In the genomic region with DNA sequence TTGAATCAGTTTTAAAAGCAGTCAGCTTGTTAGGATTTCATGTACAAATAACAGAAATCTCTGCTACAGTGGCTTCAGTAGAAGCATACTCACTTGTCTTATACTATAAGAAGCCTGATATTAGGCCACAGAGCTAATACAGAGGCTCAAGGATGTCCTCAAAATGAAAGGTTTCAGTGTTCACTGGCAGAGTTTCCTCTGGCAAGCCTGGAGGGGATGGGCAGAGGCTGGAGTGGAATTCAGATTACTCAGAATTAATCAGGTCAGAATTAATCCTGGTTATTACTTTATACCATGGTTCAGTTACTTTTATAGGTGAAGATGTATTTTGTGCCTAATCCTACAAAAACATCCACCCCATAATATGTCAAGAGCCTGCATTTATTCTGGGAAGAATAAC, we compare ENCODE assay signal across 12 cellular contexts.
"Had no signal": no experiment of that assay in that cellular context is flagged by ENCODE, and none has a peak within 500 bp of the region (broad histone marks: within the 10 kb centered on the region; RNA-seq: fewer than 3 reads in every experiment).

No MANE protein-coding gene starts in this region.

- H3K4me2 ChIP-seq: neural progenitor cell had no signal

- H3K27ac ChIP-seq: neural progenitor cell, stomach, thoracic aorta had no signal

- H3K36me3 ChIP-seq: neural progenitor cell, stomach, thoracic aorta had no signal

- H3K9ac ChIP-seq: neural progenitor cell had no signal

- H3K4me3 ChIP-seq: neural progenitor cell, stomach, thoracic aorta had no signal

- H2AFZ ChIP-seq: neural progenitor cell had no signal

- H3K27me3 ChIP-seq: stomach had no signal

- H3K4me1 ChIP-seq: neural progenitor cell, stomach had no signal

- H3K9me3 ChIP-seq: stomach, thoracic aorta had no signal

- ATAC-seq: activated CD4-positive, alpha-beta T cell treated with anti-CD3 and anti-CD28 coated beads for 36 hours; activated CD8-positive, alpha-beta memory T cell treated with anti-CD3 and anti-CD28 coated beads, Interleukin-2, amount 10 ng/mL, durations not matched to agents 7 days and 5 days; T-helper 17 cell had no signal

- DNase-seq: activated CD4-positive, alpha-beta memory T cell treated with anti-CD3 and anti-CD28 coated beads for 36 hours; activated CD4-positive, alpha-beta T cell treated with anti-CD3 and anti-CD28 coated beads for 36 hours; activated CD8-positive, alpha-beta memory T cell treated with anti-CD3 and anti-CD28 coated beads, Interleukin-2, amount 10 ng/mL, durations not matched to agents 7 days and 5 days; activated naive CD4-positive, alpha-beta T cell treated with anti-CD3 and anti-CD28 coated beads for 36 hours; activated T-cell treated with anti-CD3 and anti-CD28 coated beads, Interleukin-2, amount 50 U/mL, for 1 hour; immature natural killer cell; stimulated activated CD4-positive, alpha-beta T cell treated with anti-CD3 and anti-CD28 coated beads, Interleukin-12 subunit alpha, Interleukin-12 subunit beta, amount 100 ng/mL, for 4 hours; stimulated activated CD4-positive, alpha-beta T cell treated with anti-CD3 and anti-CD28 coated beads, Interleukin-2, amount 100 ng/mL, for 24 hours; stomach; T-helper 17 cell had no signal
